In the genomic region with DNA sequence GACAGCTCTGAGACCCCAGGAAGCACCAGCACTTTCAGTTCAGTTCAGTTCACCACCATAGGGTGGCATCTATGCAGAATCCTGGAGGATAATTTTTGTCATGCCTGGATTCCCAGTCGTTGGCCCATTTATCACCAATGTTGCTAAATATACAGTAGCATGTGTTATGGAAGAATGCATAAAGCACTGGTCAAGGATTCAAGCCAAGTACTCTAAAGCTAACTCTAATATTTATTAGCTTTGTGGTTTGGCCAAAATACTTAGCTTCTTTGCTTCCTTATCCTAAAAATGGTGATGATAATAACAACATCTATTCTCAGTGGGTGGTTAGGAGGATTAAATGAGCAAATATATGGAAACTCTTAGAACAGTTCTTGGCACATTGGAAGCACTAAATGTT, we compare ENCODE assay signal across 18 cellular contexts.
"Had no signal": no experiment of that assay in that cellular context is flagged by ENCODE, and none has a peak within 500 bp of the region (broad histone marks: within the 10 kb centered on the region; RNA-seq: fewer than 3 reads in every experiment).

No MANE protein-coding gene starts in this region.

- DNase-seq: cortex of kidney; dorsolateral prefrontal cortex; effector CD8-positive, alpha-beta T cell; foreskin melanocyte; head of caudate nucleus; left colon; left ventricle myocardium superior; mesendoderm; naive thymus-derived CD4-positive, alpha-beta T cell; nephron progenitor cell; posterior cingulate gyrus; stimulated activated CD4-positive, alpha-beta T cell treated with anti-CD3 and anti-CD28 coated beads, Interleukin-2, amount 100 ng/mL, for 24 hours; trophoblast cell had no signal

- H3K4me3 Mint-ChIP-seq: naive thymus-derived CD4-positive, alpha-beta T cell; nephron progenitor cell had no signal

- H3K4me2 ChIP-seq: hepatocyte had no signal

- H2AFZ ChIP-seq: hepatocyte had no signal

- H3K4me3 ChIP-seq: dorsolateral prefrontal cortex, hepatocyte, lung, skin epidermis had no signal

- H3K27me3 ChIP-seq: hepatocyte had no signal

- H3K36me3 Mint-ChIP-seq: naive thymus-derived CD4-positive, alpha-beta T cell had no signal

- ATAC-seq: esophagus mucosa; left colon; left ventricle myocardium superior; naive thymus-derived CD4-positive, alpha-beta T cell; sciatic nerve had no signal

- H3K79me2 ChIP-seq: hepatocyte had no signal

- H3K27ac Mint-ChIP-seq: naive thymus-derived CD4-positive, alpha-beta T cell; nephron progenitor cell had no signal

- H3K27ac ChIP-seq: dorsolateral prefrontal cortex, hepatocyte, skin epidermis had no signal

- H3K4me1 Mint-ChIP-seq: naive thymus-derived CD4-positive, alpha-beta T cell had no signal
